In the genomic region with DNA sequence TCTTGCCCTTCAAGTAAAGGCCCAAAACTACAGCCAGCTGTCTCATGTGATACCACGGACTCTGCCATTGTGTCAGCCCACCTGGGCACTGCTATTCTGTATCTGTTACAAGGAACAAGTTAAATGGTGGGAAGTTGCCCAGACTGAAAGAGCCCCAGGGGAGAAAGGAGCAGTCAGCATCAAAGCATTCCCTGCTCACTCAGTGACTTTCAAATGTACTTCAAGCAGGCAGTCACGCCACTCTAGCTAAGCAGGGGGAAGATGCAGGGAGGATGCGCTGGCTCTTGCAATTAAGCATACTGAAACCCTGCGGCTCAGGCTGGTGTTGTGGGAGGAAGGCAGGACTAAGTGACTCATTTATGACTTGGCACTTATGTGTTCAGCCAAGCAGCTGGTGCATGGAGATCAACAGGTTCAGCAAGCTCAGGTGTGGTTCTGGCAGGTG, we compare ENCODE assay signal across 10 cellular contexts.
A peak's percentile ranks its signal among the peaks of the same experiment; 100 is the strongest.
DNase-seq lines count a peak whose midpoint lies in the region; ATAC-seq and TF ChIP-seq lines count a peak whose summit lies in the region.
"Had no signal": no experiment of that assay in that cellular context is flagged by ENCODE, and none has a peak within 500 bp of the region (broad histone marks: within the 10 kb centered on the region; RNA-seq: fewer than 3 reads in every experiment).

No MANE protein-coding gene starts in this region.

- H3F3A ChIP-seq in PC-9 (ENCODE audit: insufficient read depth, low read depth) = peaks cover 26% of the 10 kb centered on the region

- BruUV-seq in A673 (replicated peaks; lab: Mats Ljungman, UMichigan) (no TSS peak), PC-9 (replicated peaks; lab: Mats Ljungman, UMichigan) (no TSS peak)

- H3K27me3 ChIP-seq in A673 (replicated peaks; ENCODE audit: insufficient read depth, low read depth, low read length, poor library complexity) (no peaks in the 10 kb centered on the region), PC-9 (ENCODE audit: insufficient read depth, low read depth) (no peaks in the 10 kb centered on the region), left ventricle myocardium inferior (ENCODE audit: low read depth) (peaks cover 20% of the 10 kb centered on the region)

- H3K4me2 ChIP-seq in PC-9 = peak overlapping the region; percentile 70

- DNase-seq in A673 (ENCODE audit: low spot score) (peak; percentile 22), NCI-H1105 treated with DMSO at 0.1 percent for 48 hours (lab: John Stamatoyannopoulos, UW) (peak; percentile 98), PC-9 (peak; percentile 3 to 99), islet precursor cell (peak; percentile 99), left ventricle myocardium inferior (no peak), KG1 (lab: John Stamatoyannopoulos, UW) (no peak)
- no peak for DNase-seq in activated naive CD4-positive, alpha-beta T cell treated with Interleukin-2 at 50 U/mL for 16 hours
- DNase-seq: NCI-H446, T-cell had no signal

- POLR2A ChIA-PET in A673 (lab: Charles Lee; ENCODE audit: low non-redundant PET) = no interaction called here
- POLR2A ChIA-PET in PC-9 (lab: Charles Lee; ENCODE audit: unreplicated experiment) = no interaction called here

- CTCF ChIA-PET in A673 (lab: Charles Lee) = no interaction called here
- CTCF ChIA-PET in PC-9 (lab: Charles Lee) = no interaction called here

- peak overlapping the region; percentile 9; the same call in 1 of the 2 replicates for H2AFZ ChIP-seq in PC-9

- H3K9me2 ChIP-seq in PC-9 (ENCODE audit: insufficient read depth) = no peaks in the 10 kb centered on the region

- no peak for ATAC-seq in HG03432 (IDR thresholded peaks at IDR 0.05; ENCODE audit: unreplicated experiment)
- ATAC-seq: T-cell had no signal

- no peak for TF ChIP-seq CTCF in A673 (conservative IDR thresholded peaks at IDR 0.05; ENCODE audit: low read depth, low read length)
- TF ChIP-seq CTCF in PC-9 (conservative IDR thresholded peaks at IDR 0.05) = no peak
- no peak for TF ChIP-seq CTCF in left ventricle myocardium inferior (IDR thresholded peaks at IDR 0.05; ENCODE audit: borderline replicate concordance)

- H3K4me3 ChIP-seq in A673 (ENCODE audit: low read depth, low read length, poor library complexity, severe bottlenecking) (no peak overlapping the region), PC-9 (peak overlapping the region; percentile 6; the same call in 1 of the 2 replicates), left ventricle myocardium inferior (no peak overlapping the region)

- no peaks in the 10 kb centered on the region for H3K4me1 ChIP-seq in A673 (ENCODE audit: insufficient read depth, low read length, poor library complexity, severe bottlenecking)
- H3K4me1 ChIP-seq in PC-9 (replicated peaks; ENCODE audit: insufficient read depth) = peaks cover 30% of the 10 kb centered on the region
- H3K4me1 ChIP-seq in left ventricle myocardium inferior = no peaks in the 10 kb centered on the region

- H3K79me2 ChIP-seq in PC-9 (ENCODE audit: low read depth) = no peaks in the 10 kb centered on the region

- intact Hi-C loops in A673 (cut with micrococcal nuclease; ENCODE audit: unreplicated experiment) = no loop called here
- intact Hi-C loops in PC-9 (cut with micrococcal nuclease; ENCODE audit: unreplicated experiment) = no loop called here
- intact Hi-C loops in left ventricle myocardium inferior (cut with micrococcal nuclease) = no loop called here

- H3K27ac ChIP-seq in A673 (ENCODE audit: low read depth, low read length, poor library complexity, severe bottlenecking) = no peak overlapping the region
- peak overlapping the region; percentile 97 for H3K27ac ChIP-seq in PC-9
- no peak overlapping the region for H3K27ac ChIP-seq in left ventricle myocardium inferior (replicated peaks)

- H3K9me3 ChIP-seq in A673 (ENCODE audit: low read depth, low read length, poor library complexity, severe bottlenecking) (no peaks in the 10 kb centered on the region), PC-9 (ENCODE audit: insufficient read depth, low read depth) (no peaks in the 10 kb centered on the region; the same call in 1 of the 2 replicates), left ventricle myocardium inferior (replicated peaks) (peaks cover 6% of the 10 kb centered on the region)

- H3K36me3 ChIP-seq in A673 (ENCODE audit: insufficient read depth, low read length, poor library complexity, severe bottlenecking) = no peaks in the 10 kb centered on the region
- H3K36me3 ChIP-seq in PC-9 (ENCODE audit: low read depth) = no peaks in the 10 kb centered on the region
- H3K36me3 ChIP-seq in left ventricle myocardium inferior = no peaks in the 10 kb centered on the region

- no peaks in the 10 kb centered on the region for H4K20me1 ChIP-seq in PC-9 (ENCODE audit: insufficient read depth)

Comparison
In these comparisons a context has a peak if more than half of its experiments do, and no peak if none do; other contexts are left out.
1. DNase-seq: peak in A673 (single experiment), NCI-H1105 treated with DMSO at 0.1 percent for 48 hours (single experiment), PC-9 (2 of 2) and islet precursor cell (single experiment); none in activated naive CD4-positive, alpha-beta T cell treated with Interleukin-2 at 50 U/mL for 16 hours (single experiment), left ventricle myocardium inferior (single experiment) and KG1 (single experiment).